15 cellular contexts compared by ENCODE assay signal in the genomic region with DNA sequence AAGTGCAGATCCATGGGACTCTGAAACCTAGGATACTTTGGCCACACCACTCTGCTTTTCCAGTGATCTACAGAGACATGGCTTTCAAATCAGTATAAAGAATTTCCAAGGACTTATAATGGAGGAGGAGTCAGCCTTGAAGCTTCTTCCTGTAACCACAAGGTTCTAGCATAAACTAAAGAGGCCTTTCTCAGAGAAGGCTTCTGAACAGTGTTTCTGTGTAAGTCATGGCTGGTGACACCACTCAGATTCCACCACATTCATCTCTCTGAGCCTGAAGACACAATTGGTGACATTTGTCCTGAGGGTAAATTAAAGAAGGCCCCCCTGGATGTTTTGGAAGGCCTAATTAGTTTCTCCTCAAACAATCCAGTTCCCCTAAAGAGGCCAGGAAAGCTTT. TPM values are rescaled to one million over a fixed set of nuclear protein-coding genes. Genes with fewer than 3 reads are reported as not detected.
DNase-seq lines count a peak whose midpoint lies in the region; TF ChIP-seq lines count a peak whose summit lies in the region.
"Had no signal": no experiment of that assay in that cellular context is flagged by ENCODE, and none has a peak within 500 bp of the region (broad histone marks: within the 10 kb centered on the region; RNA-seq: fewer than 3 reads in every experiment).

No MANE protein-coding gene starts in this region.

- TF ChIP-seq CTCF in DOHH2 (IDR thresholded peaks at IDR 0.05; ENCODE audit: low read depth, low read length, poor library complexity, severe bottlenecking) (no peak), fibroblast of villous mesenchyme (IDR thresholded peaks at IDR 0.05; ENCODE audit: insufficient read depth, low read depth, low read length) (no peak)

- H3K9me2 ChIP-seq in DOHH2 (replicated peaks; ENCODE audit: control insufficient read depth, low read length) = no peaks in the 10 kb centered on the region
- no peaks in the 10 kb centered on the region for H3K9me2 ChIP-seq in GM23248 (ENCODE audit: insufficient read depth)

- H3K4me1 ChIP-seq in BLaER1 treated with 17β-estradiol and CSF1 and Interleukin-3, amounts not matched to agents 10 nM and 100 nM = peaks cover 51 to 68% (median 57%) of the 10 kb centered on the region in 10 experiments
- H3K4me1 ChIP-seq in DOHH2 (ENCODE audit: control insufficient read depth, low read length) (peaks cover 75% of the 10 kb centered on the region), GM23248 (ENCODE audit: insufficient read depth) (peaks cover 27% of the 10 kb centered on the region)

- H3K27ac ChIP-seq in BLaER1 treated with 17β-estradiol and CSF1 and Interleukin-3, amounts not matched to agents 10 nM and 100 nM = peak overlapping the region in 5 of 11 experiments; percentile 21 to 90 (median 32); a peak in 4 of 22 replicates
- peak overlapping the region; percentile 93 for H3K27ac ChIP-seq in DOHH2 (ENCODE audit: low read depth, low read length)
- peak overlapping the region; percentile 36; the same call in 1 of the 2 replicates for H3K27ac ChIP-seq in SK-N-MC
- H3K27ac ChIP-seq in GM23248 = no peak overlapping the region
- H3K27ac ChIP-seq: thoracic aorta had no signal

- H3K9ac ChIP-seq in BLaER1 treated with 17β-estradiol and CSF1 and Interleukin-3, amounts not matched to agents 10 nM and 100 nM = no peak overlapping the region
- H3K9ac ChIP-seq in SK-N-MC (ENCODE audit: insufficient read length) = no peak overlapping the region
- H3K9ac ChIP-seq in GM23248 = no peak overlapping the region

- peaks cover 41 to 85% (median 65%) of the 10 kb centered on the region in 11 experiments for H3K36me3 ChIP-seq in BLaER1 treated with 17β-estradiol and CSF1 and Interleukin-3, amounts not matched to agents 10 nM and 100 nM
- H3K36me3 ChIP-seq in DOHH2 (ENCODE audit: control insufficient read depth, low read length) (peaks cover 73% of the 10 kb centered on the region), SK-N-MC (ENCODE audit: insufficient read depth, low read length) (peaks cover 41% of the 10 kb centered on the region), GM23248 (ENCODE audit: low read depth) (peaks cover 23% of the 10 kb centered on the region; the same call in 1 of the 2 replicates)

- H3K79me2 ChIP-seq in DOHH2 (ENCODE audit: control insufficient read depth, low read length) (peaks cover 46% of the 10 kb centered on the region), GM23248 (ENCODE audit: insufficient read depth) (peaks cover 9% of the 10 kb centered on the region; the same call in 1 of the 2 replicates)

- H3K4me3 ChIP-seq in BLaER1 treated with 17β-estradiol and CSF1 and Interleukin-3, amounts not matched to agents 10 nM and 100 nM = no peak overlapping the region
- H3K4me3 ChIP-seq in DOHH2 (ENCODE audit: low read length) (peak overlapping the region; percentile 73), SK-N-MC (no peak overlapping the region), fibroblast of villous mesenchyme (ENCODE audit: low read depth, low read length) (no peak overlapping the region), GM23248 (no peak overlapping the region)
- H3K4me3 ChIP-seq: heart right ventricle, thoracic aorta had no signal

- H4K20me1 ChIP-seq in BLaER1 treated with 17β-estradiol and CSF1 and Interleukin-3, amounts not matched to agents 10 nM and 100 nM = peaks cover 0 to 17% (median 6%) of the 10 kb centered on the region in 11 experiments; a peak in 8 of 22 replicates
- H4K20me1 ChIP-seq in DOHH2 (ENCODE audit: control insufficient read depth, insufficient read depth, low read depth, low read length) (no peaks in the 10 kb centered on the region), GM23248 (ENCODE audit: insufficient read depth) (no peaks in the 10 kb centered on the region)

- in situ Hi-C loops in GM23248 (cut with MboI) = no loop called here

- peaks cover 42% of the 10 kb centered on the region for H3F3A ChIP-seq in DOHH2 (ENCODE audit: control insufficient read depth, insufficient read depth)
- H3F3A ChIP-seq in GM23248 (ENCODE audit: insufficient read depth) = peaks cover 24% of the 10 kb centered on the region

- H3K4me2 ChIP-seq in BLaER1 treated with 17β-estradiol and CSF1 and Interleukin-3, amounts not matched to agents 10 nM and 100 nM = peak overlapping the region; percentile 44 to 86 (median 70); a peak in 18 of 22 replicates
- H3K4me2 ChIP-seq in DOHH2 (ENCODE audit: low read length) (peak overlapping the region; percentile 98), GM23248 (ENCODE audit: unreplicated experiment) (no peak overlapping the region)

- H3K27me3 ChIP-seq in BLaER1 treated with 17β-estradiol and CSF1 and Interleukin-3, amounts not matched to agents 10 nM and 100 nM = no peaks in the 10 kb centered on the region
- H3K27me3 ChIP-seq in DOHH2 (ENCODE audit: control insufficient read depth, low read length) (no peaks in the 10 kb centered on the region), GM23248 (replicated peaks; ENCODE audit: insufficient read depth) (no peaks in the 10 kb centered on the region)
- H3K27me3 ChIP-seq: heart right ventricle had no signal

- H3K9me3 ChIP-seq in BLaER1 treated with 17β-estradiol and CSF1 and Interleukin-3, amounts not matched to agents 10 nM and 100 nM (replicated peaks in 1 of 11) = 0 out of 22 replicates have a peak, but pooled peaks cover 0 to 10% (median 0%) of the 10 kb centered on the region in 11 experiments
- H3K9me3 ChIP-seq in DOHH2 (ENCODE audit: control insufficient read depth, insufficient read depth, low read length) (no peaks in the 10 kb centered on the region), SK-N-MC (ENCODE audit: low read depth, low read length) (no peaks in the 10 kb centered on the region), GM23248 (ENCODE audit: low read depth) (no peaks in the 10 kb centered on the region)
- H3K9me3 ChIP-seq: heart right ventricle, thoracic aorta had no signal

- DNase-seq in SK-N-MC (ENCODE audit: low read depth, low spot score) (no peak), fibroblast of villous mesenchyme (ENCODE audit: low read depth) (peak; percentile 27), H4 (ENCODE audit: low spot score) (no peak), HPDE6-E6E7 (ENCODE audit: extremely low spot score) (no peak), GM23248 (no peak)
- DNase-seq: activated CD4-positive, alpha-beta T cell treated with anti-CD3 and anti-CD28 coated beads, Interleukin-2, amount 50 U/mL, for 48 hours; anterior cingulate cortex; endodermal cell; heart right ventricle; mammary epithelial cell; naive thymus-derived CD8-positive, alpha-beta T cell; NCI-H1417 treated with DMSO at 0.1 percent for 48 hours had no signal

- no peak overlapping the region for H2AFZ ChIP-seq in GM23248

RNA-seq across cellular contexts. Expression of a gene that starts 29.0 kb away (rescaled TPM):
- total RNA-seq in fibroblast of villous mesenchyme = 3.2 and 3.9 TPM in 2 replicates
- total RNA-seq in H4 (2014; rRNA removed; shearing (Covaris generic)) = 1.0 TPM in 1 of 2 replicates, not detected in the other
- total RNA-seq in GM23248 (2014; rRNA removed; shearing (Covaris generic)) = 0.54 and 0.89 TPM in 2 replicates
- polyA plus RNA-seq in GM23248 (2016; fragmentation: Nextera tagmentation; extraction: Ambion mirVana) = 0.30 and 0.64 TPM in 2 replicates
